In the genomic region with DNA sequence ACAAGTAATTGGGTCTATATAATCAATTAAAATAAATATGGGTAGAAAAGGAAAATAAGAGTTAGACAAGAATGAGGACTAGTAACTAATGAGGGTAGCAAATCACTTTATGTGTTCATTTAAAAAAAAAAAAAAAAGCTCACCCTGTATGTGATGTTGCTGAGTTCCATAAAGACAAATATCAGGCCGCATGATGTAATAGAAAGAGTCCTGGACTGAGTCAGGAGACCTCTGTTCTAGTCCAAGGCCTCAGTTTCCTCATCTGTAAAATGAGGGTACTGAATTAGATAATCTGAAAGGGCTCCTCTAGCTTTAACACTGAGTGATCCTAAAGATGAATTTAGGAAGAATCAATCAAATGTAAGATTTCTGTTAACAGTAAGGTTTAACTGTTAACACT, we compare ENCODE assay signal across 16 cellular contexts.
DNase-seq lines count a peak whose midpoint lies in the region; ATAC-seq and TF ChIP-seq lines count a peak whose summit lies in the region.
"Had no signal": no experiment of that assay in that cellular context is flagged by ENCODE, and none has a peak within 500 bp of the region (broad histone marks: within the 10 kb centered on the region; RNA-seq: fewer than 3 reads in every experiment).

No MANE protein-coding gene starts in this region.

- H3K36me3 Mint-ChIP-seq in activated naive CD8-positive, alpha-beta T cell: peaks cover 11% of the 10 kb centered on the region
- peaks cover 42% of the 10 kb centered on the region for H3K36me3 Mint-ChIP-seq in activated naive CD8-positive, alpha-beta T cell treated with anti-CD3 and anti-CD28 coated beads, Interleukin-2, amount 50 U/mL, for 24 hours (ENCODE audit: low read depth)
- H3K36me3 Mint-ChIP-seq in CD8-positive, alpha-beta T cell: peaks cover 39% of the 10 kb centered on the region
- H3K36me3 Mint-ChIP-seq in chondrocyte (ENCODE audit: low read depth): peaks cover 17% of the 10 kb centered on the region

- no peak overlapping the region for H3K4me3 ChIP-seq in CD8-positive, alpha-beta T cell (ENCODE audit: low read depth, low read length)
- H3K4me3 ChIP-seq: GM23248, HAP-1 had no signal

- POLR2A ChIA-PET in CD8-positive, alpha-beta T cell (lab: Charles Lee): no interaction called here

- no peak for ATAC-seq in activated naive CD8-positive, alpha-beta T cell treated with anti-CD3 and anti-CD28 coated beads, Interleukin-2, amount 50 U/mL, for 24 hours
- no peak for ATAC-seq in CD8-positive, alpha-beta T cell
- ATAC-seq in HG02571 (IDR thresholded peaks at IDR 0.05; ENCODE audit: unreplicated experiment): no peak
- ATAC-seq in GM18498 (IDR thresholded peaks at IDR 0.05; ENCODE audit: unreplicated experiment): no peak

- H3K9me3 ChIP-seq in CD8-positive, alpha-beta T cell (ENCODE audit: low read length): no peaks in the 10 kb centered on the region
- H3K9me3 ChIP-seq: BE2C, Caco-2, HAP-1 had no signal

- DNase-seq in activated naive CD8-positive, alpha-beta T cell treated with anti-CD3 and anti-CD28 coated beads, Interleukin-2, amount 50 U/mL, for 24 hours: no peak
- no peak for DNase-seq in CD8-positive, alpha-beta T cell
- no peak for DNase-seq in chondrocyte (ENCODE audit: low spot score)
- no peak for DNase-seq in activated CD4-positive, alpha-beta T cell treated with anti-CD3 and anti-CD28 coated beads, Interleukin-2, amount 50 U/mL, for 1 hour
- DNase-seq: 8988T; BE2C; C1 segment of cervical spinal cord; Caco-2; CD4-positive, CD25-positive, alpha-beta regulatory T cell; GM23248; IMR-90 had no signal

- H3K4me3 Mint-ChIP-seq in activated naive CD8-positive, alpha-beta T cell: no peak overlapping the region
- no peak overlapping the region for H3K4me3 Mint-ChIP-seq in activated naive CD8-positive, alpha-beta T cell treated with anti-CD3 and anti-CD28 coated beads, Interleukin-2, amount 50 U/mL, for 24 hours
- no peak overlapping the region for H3K4me3 Mint-ChIP-seq in CD8-positive, alpha-beta T cell
- no peak overlapping the region for H3K4me3 Mint-ChIP-seq in chondrocyte (ENCODE audit: unreplicated experiment)

- no peaks in the 10 kb centered on the region for H3K36me3 ChIP-seq in CD8-positive, alpha-beta T cell (ENCODE audit: insufficient read depth, low read length)
- H3K36me3 ChIP-seq: HAP-1 had no signal

- no peaks in the 10 kb centered on the region for H3K9me3 Mint-ChIP-seq in activated naive CD8-positive, alpha-beta T cell (ENCODE audit: low read depth)
- no peaks in the 10 kb centered on the region for H3K9me3 Mint-ChIP-seq in activated naive CD8-positive, alpha-beta T cell treated with anti-CD3 and anti-CD28 coated beads, Interleukin-2, amount 50 U/mL, for 24 hours
- no peaks in the 10 kb centered on the region for H3K9me3 Mint-ChIP-seq in CD8-positive, alpha-beta T cell
- no peaks in the 10 kb centered on the region for H3K9me3 Mint-ChIP-seq in chondrocyte (ENCODE audit: low read depth)

- TF ChIP-seq CTCF in CD8-positive, alpha-beta T cell (IDR thresholded peaks at IDR 0.05): no peak
- TF ChIP-seq CTCF in chondrocyte (IDR thresholded peaks at IDR 0.05): no peak

- CTCF ChIA-PET in CD8-positive, alpha-beta T cell (lab: Charles Lee): no interaction called here

- intact Hi-C loops in CD8-positive, alpha-beta T cell (cut with DNase I, micrococcal nuclease): loop anchor here in 1 of 2 experiments (2.0 kb wide), 1 partner anchor 13 kb away; no protein-coding TSS in a partner anchor

- peaks cover 42% of the 10 kb centered on the region for H3K4me1 Mint-ChIP-seq in activated naive CD8-positive, alpha-beta T cell (ENCODE audit: low read depth)
- peaks cover 19% of the 10 kb centered on the region for H3K4me1 Mint-ChIP-seq in activated naive CD8-positive, alpha-beta T cell treated with anti-CD3 and anti-CD28 coated beads, Interleukin-2, amount 50 U/mL, for 24 hours
- H3K4me1 Mint-ChIP-seq in CD8-positive, alpha-beta T cell (ENCODE audit: low read depth): peaks cover 51% of the 10 kb centered on the region
- H3K4me1 Mint-ChIP-seq in chondrocyte (ENCODE audit: low read depth): peaks cover 52% of the 10 kb centered on the region

- H3K27me3 Mint-ChIP-seq in activated naive CD8-positive, alpha-beta T cell: no peaks in the 10 kb centered on the region
- H3K27me3 Mint-ChIP-seq in activated naive CD8-positive, alpha-beta T cell treated with anti-CD3 and anti-CD28 coated beads, Interleukin-2, amount 50 U/mL, for 24 hours: no peaks in the 10 kb centered on the region
- H3K27me3 Mint-ChIP-seq in CD8-positive, alpha-beta T cell (ENCODE audit: low read depth): no peaks in the 10 kb centered on the region
- no peaks in the 10 kb centered on the region for H3K27me3 Mint-ChIP-seq in chondrocyte (ENCODE audit: low read depth)
- H3K27me3 Mint-ChIP-seq: CD4-positive, CD25-positive, alpha-beta regulatory T cell had no signal

- no peaks in the 10 kb centered on the region for H3K4me1 ChIP-seq in CD8-positive, alpha-beta T cell (ENCODE audit: insufficient read depth, low read length)
- H3K4me1 ChIP-seq: BE2C had no signal

- H3K27ac ChIP-seq in CD8-positive, alpha-beta T cell (ENCODE audit: low read depth, low read length): no peak overlapping the region
- H3K27ac ChIP-seq: GM23248, HL-60 had no signal

- peak overlapping the region; percentile 29 for H3K27ac Mint-ChIP-seq in activated naive CD8-positive, alpha-beta T cell
- no peak overlapping the region for H3K27ac Mint-ChIP-seq in activated naive CD8-positive, alpha-beta T cell treated with anti-CD3 and anti-CD28 coated beads, Interleukin-2, amount 50 U/mL, for 24 hours
- H3K27ac Mint-ChIP-seq in CD8-positive, alpha-beta T cell: peak overlapping the region; percentile 41
- peak overlapping the region; percentile 32 for H3K27ac Mint-ChIP-seq in chondrocyte (ENCODE audit: unreplicated experiment)

- no peaks in the 10 kb centered on the region for H3K27me3 ChIP-seq in CD8-positive, alpha-beta T cell (ENCODE audit: insufficient read depth, low read length)
- H3K27me3 ChIP-seq: BE2C had no signal
